Comparison of ENCODE assay signal across 15 cellular contexts in the genomic region with DNA sequence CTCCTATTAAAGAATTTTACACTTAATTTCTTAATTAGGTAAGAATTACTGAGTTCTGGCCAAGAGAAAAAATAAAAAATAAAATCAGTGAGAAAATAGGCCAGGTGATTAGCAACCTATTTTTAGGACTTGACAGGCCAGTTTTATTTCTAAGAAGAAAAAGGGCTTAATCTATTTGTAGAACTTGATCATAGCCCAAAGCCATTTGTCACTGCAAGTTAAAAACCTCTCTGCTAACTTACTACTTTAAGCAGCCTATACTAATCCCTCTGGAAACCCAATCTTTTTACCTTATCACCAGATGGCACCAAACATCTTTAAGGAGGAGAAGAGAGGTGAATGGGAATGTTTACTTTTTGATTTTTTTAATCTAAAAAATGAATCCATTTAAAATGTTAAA.
"Had no signal": no experiment of that assay in that cellular context is flagged by ENCODE, and none has a peak within 500 bp of the region (broad histone marks: within the 10 kb centered on the region; RNA-seq: fewer than 3 reads in every experiment).

No MANE protein-coding gene starts in this region.

- H3K27me3 ChIP-seq: dorsolateral prefrontal cortex had no signal

- H3K27ac Mint-ChIP-seq: activated CD8-positive, alpha-beta T cell treated with anti-CD3 and anti-CD28 coated beads for 36 hours; endodermal cell; mesothelial cell of epicardium; stimulated activated memory B cell treated with anti-CD40 and anti-IgM and Interleukin-4, amounts not matched to agents 10 μg/mL and 1 μg/mL and 100 μg/mL, for 72 hours; T-helper 1 cell treated with Interleukin-12 subunit alpha and Interleukin-12 subunit beta and Interleukin-4 antibody, amounts not matched to agents 30 μg/mL and 1 μg/mL, for 36 hours; WTC11 had no signal

- H3K4me1 ChIP-seq: lower lobe of right lung had no signal

- H3K27me3 Mint-ChIP-seq: activated CD8-positive, alpha-beta T cell treated with anti-CD3 and anti-CD28 coated beads for 36 hours; stimulated activated memory B cell treated with anti-CD40 and anti-IgM and Interleukin-4, amounts not matched to agents 10 μg/mL and 1 μg/mL and 100 μg/mL, for 72 hours had no signal

- H3K27ac ChIP-seq: dorsolateral prefrontal cortex, lower lobe of right lung had no signal

- H3K4me1 Mint-ChIP-seq: neural crest cell; stimulated activated memory B cell treated with anti-CD40 and anti-IgM and Interleukin-4, amounts not matched to agents 10 μg/mL and 1 μg/mL and 100 μg/mL, for 72 hours; WTC11 had no signal

- H3K4me3 Mint-ChIP-seq: activated CD8-positive, alpha-beta T cell treated with anti-CD3 and anti-CD28 coated beads for 36 hours; activated T-cell treated with anti-CD3 and anti-CD28 coated beads, Interleukin-2, amount 50 U/mL, for 4 hours; endodermal cell; mesothelial cell of epicardium; neural crest cell; stimulated activated memory B cell treated with anti-CD40 and anti-IgM and Interleukin-4, amounts not matched to agents 10 μg/mL and 1 μg/mL and 100 μg/mL, for 72 hours; T-helper 1 cell treated with Interleukin-12 subunit alpha and Interleukin-12 subunit beta and Interleukin-4 antibody, amounts not matched to agents 30 μg/mL and 1 μg/mL, for 36 hours; WTC11 had no signal

- ATAC-seq: activated CD8-positive, alpha-beta T cell treated with anti-CD3 and anti-CD28 coated beads for 36 hours; activated T-cell treated with anti-CD3 and anti-CD28 coated beads, Interleukin-2, amount 50 U/mL, for 4 hours; lower lobe of right lung; stimulated activated memory B cell treated with anti-CD40 and anti-IgM and Interleukin-4, amounts not matched to agents 10 μg/mL and 1 μg/mL and 100 μg/mL, for 72 hours; WTC11 had no signal

- H3K9me3 Mint-ChIP-seq: T-helper 1 cell treated with Interleukin-12 subunit alpha and Interleukin-12 subunit beta and Interleukin-4 antibody, amounts not matched to agents 30 μg/mL and 1 μg/mL, for 36 hours had no signal

- DNase-seq: activated CD4-positive, alpha-beta T cell treated with anti-CD3 and anti-CD28 coated beads for 48 hours; activated CD8-positive, alpha-beta T cell treated with anti-CD3 and anti-CD28 coated beads for 36 hours; activated effector memory CD4-positive, alpha-beta T cell treated with Interleukin-2 at 50 U/mL for 16 hours; activated naive CD4-positive, alpha-beta T cell treated with anti-CD3 and anti-CD28 coated beads, Interleukin-2, amount 50 U/mL, for 16 hours; activated T-cell treated with anti-CD3 and anti-CD28 coated beads, Interleukin-2, amount 50 U/mL, for 4 hours; dorsolateral prefrontal cortex; endodermal cell; erythroblast; lower lobe of right lung; stimulated activated CD4-positive, alpha-beta T cell treated with anti-CD3 and anti-CD28 coated beads, Interleukin-2, amount 100 ng/mL, for 48 hours had no signal

- H3K9me3 ChIP-seq: lower lobe of right lung had no signal

- H3K4me3 ChIP-seq: dorsolateral prefrontal cortex, lower lobe of right lung had no signal

- H3K36me3 ChIP-seq: lower lobe of right lung had no signal
